In the genomic region with DNA sequence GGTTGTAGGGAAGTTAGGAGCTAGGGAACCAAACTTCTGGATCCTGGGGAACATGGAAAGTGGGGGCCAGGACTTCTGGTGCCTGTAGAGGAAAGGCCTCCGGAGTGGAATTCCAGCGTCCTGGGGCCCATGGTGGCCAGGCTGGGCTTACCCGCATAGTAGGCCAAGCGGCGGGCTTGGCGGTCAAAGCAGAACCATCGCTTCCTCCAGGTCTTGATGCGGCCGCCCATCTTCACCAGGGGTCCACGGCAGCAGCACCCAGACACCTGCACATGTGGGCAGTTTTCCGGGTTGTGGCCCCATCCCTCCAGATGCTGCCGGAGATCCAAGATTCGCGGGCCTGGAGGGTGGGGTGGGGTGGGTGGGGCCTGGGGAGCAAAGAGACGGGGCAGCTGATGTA, we compare ENCODE assay signal across 20 cellular contexts. TPM values are rescaled to one million over a fixed set of nuclear protein-coding genes. Genes with fewer than 3 reads are reported as not detected.
DNase-seq lines count a peak whose midpoint lies in the region; ATAC-seq, FAIRE-seq and TF ChIP-seq lines count a peak whose summit lies in the region.
"Had no signal": no experiment of that assay in that cellular context is flagged by ENCODE, and none has a peak within 500 bp of the region (broad histone marks: within the 10 kb centered on the region; RNA-seq: fewer than 3 reads in every experiment).

No MANE protein-coding gene starts in this region.

- TF ChIP-seq RAD21 in K562 (CRISPR knock-in tag; conservative IDR thresholded peaks at IDR 0.05 in 1 of 2, IDR thresholded peaks at IDR 0.05 in 1 of 2), result no peak

- CTCF ChIA-PET in K562 (lab: Yijun Ruan, JAX; ENCODE audit: low intra/inter-chr PET ratio), result no interaction called here

- TF ChIP-seq CTCF in K562 (IDR thresholded peaks at IDR 0.05 in 2 of 3, conservative IDR thresholded peaks at IDR 0.05 in 1 of 3; ENCODE audit: insufficient read depth in 2 of 3, low read depth in 1 of 3, low read length in 3 of 3) (no peak), kidney (IDR thresholded peaks at IDR 0.05; ENCODE audit: borderline replicate concordance, extremely low read depth, insufficient read depth) (no peak), D721Med (IDR thresholded peaks at IDR 0.05; ENCODE audit: insufficient read depth, missing control alignments) (no peak)

- H3K9me3 ChIP-seq in K562 (replicated peaks; ENCODE audit: control insufficient read depth, insufficient read depth, low read depth, low read length) (no peaks in the 10 kb centered on the region), kidney (ENCODE audit: control insufficient read depth in 1 of 2, low read length in 2 of 2) (no peaks in the 10 kb centered on the region)
- H3K9me3 ChIP-seq: BE2C, BLaER1 had no signal

- POLR2A ChIA-PET in K562 (lab: Yijun Ruan, JAX), result interaction anchor here (0.9 to 1.4 kb wide), 2 partner anchors 14 to 16 kb away, joined by 6 to 8 read pairs; no protein-coding TSS in a partner anchor

- H3K9ac ChIP-seq in K562 (ENCODE audit: insufficient read depth in 1 of 2, low read depth in 2 of 2, low read length in 2 of 2) (no peak overlapping the region; a peak in 1 of 4 replicates), kidney (ENCODE audit: low read length in 2 of 2) (no peak overlapping the region)
- H3K9ac ChIP-seq: BLaER1 had no signal

- no TSS peak for BruUV-seq in K562 (replicated peaks; lab: Mats Ljungman, UMichigan)

- H2AFZ ChIP-seq in K562 (ENCODE audit: low read depth, low read length), result no peak overlapping the region

- no peak for TF ChIP-seq EP300 in K562 (IDR thresholded peaks at IDR 0.05; ENCODE audit: low read length)

- in situ Hi-C loops in K562 (cut with MboI), result no loop called here

- H4K20me1 ChIP-seq in K562 (replicated peaks; ENCODE audit: control insufficient read depth, insufficient read depth, low read length), result 0 out of 2 replicates have a peak, but pooled peaks cover 2% of the 10 kb centered on the region
- H4K20me1 ChIP-seq: BLaER1 had no signal

- no peaks in the 10 kb centered on the region for H3K79me2 ChIP-seq in K562 (ENCODE audit: control insufficient read depth, insufficient read depth, low read length)

- H3K27ac ChIP-seq in K562 (ENCODE audit: extremely low read depth, low read depth, low read length), result no peak overlapping the region
- H3K27ac ChIP-seq in kidney (ENCODE audit: low read depth in 2 of 2, low read length in 2 of 2), result no peak overlapping the region
- H3K27ac ChIP-seq: BLaER1 had no signal

- H3K4me3 ChIP-seq in K562, result no peak overlapping the region
- H3K4me3 ChIP-seq in kidney (ENCODE audit: low read length in 2 of 2), result no peak overlapping the region
- H3K4me3 ChIP-seq: BLaER1 had no signal

- WGBS in K562 (ENCODE audit: insufficient coverage, low coverage, missing lambda C conversion rate), result 76% methylated on average over 8 of the region's 15 CpGs

- DNase-seq in K562 (ENCODE audit: extremely low read depth in 1 of 4, low spot score in 3 of 4) (no peak), kidney (peak; percentile 51), D721Med (ENCODE audit: insufficient read length, low spot score) (no peak), NCI-H526 (lab: John Stamatoyannopoulos, UW) (no peak), NCI-H2171 treated with DMSO at 0.1 percent for 48 hours (lab: John Stamatoyannopoulos, UW) (no peak)
- DNase-seq: 8988T; ACHN; BE2C; C1 segment of cervical spinal cord; CD4-positive, alpha-beta memory T cell; CD4-positive, CD25-positive, alpha-beta regulatory T cell; CD8-positive, alpha-beta memory T cell; COR-L47; DMS79 treated with DMSO at 0.1 percent for 48 hours; GF-D8 had no signal

- TF ChIP-seq POLR2A in K562 (conservative IDR thresholded peaks at IDR 0.05), result no peak

- H3K36me3 ChIP-seq in K562 (ENCODE audit: control insufficient read depth, insufficient read depth, low read length) (no peaks in the 10 kb centered on the region), kidney (ENCODE audit: control insufficient read depth in 1 of 2, insufficient read depth in 2 of 2, low read length in 2 of 2) (peaks cover 0 to 5% of the 10 kb centered on the region in 2 donors)
- H3K36me3 ChIP-seq: BE2C had no signal

- no peak for ATAC-seq in K562

- H3K27me3 ChIP-seq in K562 (ENCODE audit: control insufficient read depth in 2 of 2, insufficient read depth in 2 of 2, low read length in 2 of 2), result no peaks in the 10 kb centered on the region
- H3K27me3 ChIP-seq: BE2C, BLaER1 had no signal

- H3K4me2 ChIP-seq in K562 (ENCODE audit: insufficient read depth, low read length), result no peak overlapping the region
- H3K4me2 ChIP-seq: BLaER1 had no signal

- intact Hi-C loops in K562 (cut with micrococcal nuclease), result no loop called here
- intact Hi-C loops in kidney (cut with DNase I), result no loop called here

- peaks cover 10 to 12% of the 10 kb centered on the region in 2 experiments for H3K4me1 ChIP-seq in K562 (replicated peaks in 1 of 2; ENCODE audit: control insufficient read depth in 2 of 2, insufficient read depth in 2 of 2, low read length in 2 of 2)
- H3K4me1 ChIP-seq in kidney (ENCODE audit: control insufficient read depth in 1 of 2, insufficient read depth in 1 of 2, low read depth in 1 of 2, low read length in 2 of 2), result no peaks in the 10 kb centered on the region
- H3K4me1 ChIP-seq: BE2C had no signal

- no peaks in the 10 kb centered on the region for H3K9me1 ChIP-seq in K562 (ENCODE audit: control insufficient read depth, insufficient read depth, low read length)

- no peak for FAIRE-seq in K562 (lab: Jason Lieb, UNC)
- no peak for FAIRE-seq in kidney (lab: Jason Lieb, UNC)
- FAIRE-seq in D721Med (lab: Jason Lieb, UNC), result no peak
- FAIRE-seq: A204.1, G401.6, GM12891, GM19239 had no signal

RNA-seq across cellular contexts. Expression of a gene that starts 13.8 kb away (rescaled TPM):
- total RNA-seq in K562 (2011; cell fraction: chromatin; rRNA removed; ENCODE audit: low replicate concordance), result 0.81 TPM in 1 of 2 replicates, not detected in the other
- total RNA-seq in K562 (2011; cell fraction: nucleolus; rRNA removed), result 0.26 and 0.67 TPM in 2 replicates
- 0.44 TPM in 1 of 2 replicates, not detected in the other for total RNA-seq in K562 (2011; cell fraction: nucleoplasm; rRNA removed)
- 0.18 and 0.20 TPM in 2 replicates for total RNA-seq in K562 (2014; rRNA removed)
- not detected in 2 replicates for total RNA-seq in K562 (2014; rRNA removed; fragmentation: Illumina TruSeq; extraction: Trizol)
- 0.22 TPM in 1 of 2 replicates, not detected in the other for total RNA-seq in K562 (2015; rRNA removed; fragmentation: Illumina TruSeq; extraction: Trizol)
- total RNA-seq in K562 (2021), result 0.31 and 0.33 TPM in 2 replicates
- polyA plus RNA-seq in K562 (2011; rRNA removed), result 0.28 and 0.64 TPM in 2 replicates
- polyA plus RNA-seq in K562 (2011; cell fraction: cytosol; rRNA removed), result 0.74 and 2.1 TPM in 2 replicates
- polyA plus RNA-seq in K562 (2011; cell fraction: nucleus; rRNA removed), result 1.2 and 1.6 TPM in 2 replicates
- 0.51 and 0.73 TPM in 2 replicates for polyA plus RNA-seq in K562 (2012)
- 0.26 and 0.27 TPM in 2 replicates for polyA plus RNA-seq in K562 (2014; fragmentation: Illumina TruSeq; extraction: Trizol)
- under 1 TPM; 0.04 to 0.06 TPM for polyA plus RNA-seq in K562 (2014; fragmentation: Nextera tagmentation; extraction: Ambion mirVana)
- 0.17 and 0.19 TPM in 2 replicates for polyA plus RNA-seq in K562 (2014; rRNA removed)
- 0.11 and 0.12 TPM in 2 replicates for polyA minus RNA-seq in K562 (2011; rRNA and poly(A)+ RNA removed)
- not detected in 2 replicates for polyA minus RNA-seq in K562 (2011; cell fraction: cytosol; rRNA and poly(A)+ RNA removed)
- 0.56 and 0.67 TPM in 2 replicates for polyA minus RNA-seq in K562 (2011; cell fraction: nucleus; rRNA and poly(A)+ RNA removed)
- total RNA-seq in kidney, result 1.7 TPM
- 2.2 TPM for polyA plus RNA-seq in kidney (ENCODE audit: insufficient read depth, low read depth, low replicate concordance)

RNA-seq across cellular contexts. Expression of a gene that starts 25.3 kb away (rescaled TPM):
- 14.2 and 34.8 TPM in 2 replicates for total RNA-seq in K562 (2011; cell fraction: chromatin; rRNA removed; ENCODE audit: low replicate concordance)
- 26.8 and 32.0 TPM in 2 replicates for total RNA-seq in K562 (2011; cell fraction: nucleolus; rRNA removed)
- total RNA-seq in K562 (2011; cell fraction: nucleoplasm; rRNA removed), result 21.6 and 22.4 TPM in 2 replicates
- total RNA-seq in K562 (2014; rRNA removed), result 23.5 and 28.0 TPM in 2 replicates
- total RNA-seq in K562 (2014; rRNA removed; fragmentation: Illumina TruSeq; extraction: Trizol), result 1.1 and 1.6 TPM in 2 replicates
- 5.4 and 6.4 TPM in 2 replicates for total RNA-seq in K562 (2015; rRNA removed; fragmentation: Illumina TruSeq; extraction: Trizol)
- 11.8 and 12.7 TPM in 2 replicates for total RNA-seq in K562 (2021)
- polyA plus RNA-seq in K562 (2011; rRNA removed), result 3.5 and 6.1 TPM in 2 replicates
- polyA plus RNA-seq in K562 (2011; cell fraction: cytosol; rRNA removed), result 4.1 and 7.2 TPM in 2 replicates
- polyA plus RNA-seq in K562 (2011; cell fraction: nucleus; rRNA removed), result 14.5 and 21.6 TPM in 2 replicates
- polyA plus RNA-seq in K562 (2012), result 6.0 and 10.5 TPM in 2 replicates
- 3.9 and 6.7 TPM in 2 replicates for polyA plus RNA-seq in K562 (2014; fragmentation: Illumina TruSeq; extraction: Trizol)
- polyA plus RNA-seq in K562 (2014; fragmentation: Nextera tagmentation; extraction: Ambion mirVana), result under 1 TPM; 0.04 to 0.06 TPM
- polyA plus RNA-seq in K562 (2014; rRNA removed), result 5.2 and 11.4 TPM in 2 replicates
- 2.2 and 2.6 TPM in 2 replicates for polyA minus RNA-seq in K562 (2011; rRNA and poly(A)+ RNA removed)
- 6.7 and 8.9 TPM in 2 replicates for polyA minus RNA-seq in K562 (2011; cell fraction: cytosol; rRNA and poly(A)+ RNA removed)
- polyA minus RNA-seq in K562 (2011; cell fraction: nucleus; rRNA and poly(A)+ RNA removed), result 11.0 and 13.3 TPM in 2 replicates
- 10.8 TPM for total RNA-seq in kidney
- polyA plus RNA-seq in kidney (ENCODE audit: insufficient read depth, low read depth, low replicate concordance), result 8.2 TPM

RNA-seq across cellular contexts. Expression of a gene that starts 47.8 kb away (rescaled TPM):
- 5.9 and 15.8 TPM in 2 replicates for total RNA-seq in K562 (2011; cell fraction: chromatin; rRNA removed; ENCODE audit: low replicate concordance)
- total RNA-seq in K562 (2011; cell fraction: nucleolus; rRNA removed), result 20.1 and 21.7 TPM in 2 replicates
- total RNA-seq in K562 (2011; cell fraction: nucleoplasm; rRNA removed), result 11.6 and 14.7 TPM in 2 replicates
- 15.7 and 17.1 TPM in 2 replicates for total RNA-seq in K562 (2014; rRNA removed)
- total RNA-seq in K562 (2014; rRNA removed; fragmentation: Illumina TruSeq; extraction: Trizol), result 5.2 and 5.9 TPM in 2 replicates
- total RNA-seq in K562 (2015; rRNA removed; fragmentation: Illumina TruSeq; extraction: Trizol), result 8.8 and 10.2 TPM in 2 replicates
- 9.1 and 13.0 TPM in 2 replicates for total RNA-seq in K562 (2021)
- polyA plus RNA-seq in K562 (2011; rRNA removed), result 17.3 and 28.5 TPM in 2 replicates
- 36.7 and 38.1 TPM in 2 replicates for polyA plus RNA-seq in K562 (2011; cell fraction: cytosol; rRNA removed)
- 28.8 and 29.7 TPM in 2 replicates for polyA plus RNA-seq in K562 (2011; cell fraction: nucleus; rRNA removed)
- 15.5 and 28.0 TPM in 2 replicates for polyA plus RNA-seq in K562 (2012)
- polyA plus RNA-seq in K562 (2014; fragmentation: Illumina TruSeq; extraction: Trizol), result 10.2 and 13.8 TPM in 2 replicates
- polyA plus RNA-seq in K562 (2014; fragmentation: Nextera tagmentation; extraction: Ambion mirVana), result 1 to 10 TPM; 2.9 to 5.4 TPM
- polyA plus RNA-seq in K562 (2014; rRNA removed), result 19.1 and 21.0 TPM in 2 replicates
- 12.5 and 13.7 TPM in 2 replicates for polyA minus RNA-seq in K562 (2011; rRNA and poly(A)+ RNA removed)
- 9.9 and 10.0 TPM in 2 replicates for polyA minus RNA-seq in K562 (2011; cell fraction: cytosol; rRNA and poly(A)+ RNA removed)
- 10.8 and 14.2 TPM in 2 replicates for polyA minus RNA-seq in K562 (2011; cell fraction: nucleus; rRNA and poly(A)+ RNA removed)
- 61.3 TPM for total RNA-seq in kidney
- 81.8 TPM for polyA plus RNA-seq in kidney (ENCODE audit: insufficient read depth, low read depth, low replicate concordance)

RNA-seq across cellular contexts. Expression of a gene that starts 53.8 kb away (rescaled TPM):
- not detected in 2 replicates for total RNA-seq in K562 (2011; cell fraction: chromatin; rRNA removed; ENCODE audit: low replicate concordance)
- total RNA-seq in K562 (2011; cell fraction: nucleolus; rRNA removed), result not detected in 2 replicates
- not detected in 2 replicates for total RNA-seq in K562 (2011; cell fraction: nucleoplasm; rRNA removed)
- total RNA-seq in K562 (2014; rRNA removed), result 0.32 and 0.37 TPM in 2 replicates
- total RNA-seq in K562 (2014; rRNA removed; fragmentation: Illumina TruSeq; extraction: Trizol), result not detected in 2 replicates
- not detected in 2 replicates for total RNA-seq in K562 (2015; rRNA removed; fragmentation: Illumina TruSeq; extraction: Trizol)
- total RNA-seq in K562 (2021), result 0.20 and 0.72 TPM in 2 replicates
- 0.03 TPM in 1 of 2 replicates, not detected in the other for polyA plus RNA-seq in K562 (2011; rRNA removed)
- polyA plus RNA-seq in K562 (2011; cell fraction: cytosol; rRNA removed), result 0.06 TPM in 1 of 2 replicates, not detected in the other
- 0.06 and 0.31 TPM in 2 replicates for polyA plus RNA-seq in K562 (2011; cell fraction: nucleus; rRNA removed)
- 0.25 and 0.65 TPM in 2 replicates for polyA plus RNA-seq in K562 (2012)
- polyA plus RNA-seq in K562 (2014; fragmentation: Illumina TruSeq; extraction: Trizol), result not detected in 2 replicates
- polyA plus RNA-seq in K562 (2014; fragmentation: Nextera tagmentation; extraction: Ambion mirVana), result not detected
- polyA plus RNA-seq in K562 (2014; rRNA removed), result 0.98 and 1.4 TPM in 2 replicates
- not detected in 2 replicates for polyA minus RNA-seq in K562 (2011; rRNA and poly(A)+ RNA removed)
- polyA minus RNA-seq in K562 (2011; cell fraction: cytosol; rRNA and poly(A)+ RNA removed), result not detected in 2 replicates
- not detected in 2 replicates for polyA minus RNA-seq in K562 (2011; cell fraction: nucleus; rRNA and poly(A)+ RNA removed)
- total RNA-seq in kidney, result 3.1 TPM
- polyA plus RNA-seq in kidney (ENCODE audit: insufficient read depth, low read depth, low replicate concordance), result 2.8 TPM
